In the genomic region with DNA sequence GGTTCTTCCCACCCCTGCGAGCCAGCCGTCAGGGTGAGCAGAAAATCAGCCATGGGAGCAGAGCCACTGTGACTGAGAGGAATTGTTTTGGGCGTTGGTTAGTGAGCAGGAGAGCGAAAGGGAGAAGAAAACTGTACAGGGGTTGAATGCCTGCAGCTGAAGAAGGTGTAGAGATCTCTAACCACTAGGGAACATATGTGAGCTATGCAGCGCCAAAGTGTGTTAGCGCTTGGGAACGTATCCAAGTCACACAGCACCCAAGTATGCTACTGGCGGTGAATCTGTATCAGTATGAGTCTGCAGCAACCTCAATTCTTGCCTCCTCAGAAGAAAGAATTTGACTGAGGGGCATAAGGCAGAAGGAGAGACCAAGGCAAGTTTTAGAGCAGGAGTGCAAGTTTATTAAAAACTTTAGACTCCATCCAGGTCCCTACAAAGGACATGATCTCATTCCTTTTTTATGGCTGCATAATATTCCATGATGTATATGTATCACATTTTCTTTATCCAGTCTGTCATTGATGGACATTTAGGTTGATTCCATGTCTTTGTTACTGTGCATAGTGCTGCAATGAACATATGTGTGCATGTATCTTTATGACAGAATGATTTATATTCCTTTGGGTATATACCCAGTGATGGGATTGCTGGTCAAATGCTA, we compare ENCODE assay signal across 7 cellular contexts. TPM values are rescaled to one million over a fixed set of nuclear protein-coding genes. Genes with fewer than 3 reads are reported as not detected.
DNase-seq lines count a peak whose midpoint lies in the region; ATAC-seq and TF ChIP-seq lines count a peak whose summit lies in the region.
"Not testable (repeated sequence)": the region's sequence is repeated elsewhere in the genome, so short reads cannot be mapped to it uniquely, and the experiment has no call there.

No MANE protein-coding gene starts in this region.

- H3K9me3 ChIP-seq in DOHH2 (ENCODE audit: control insufficient read depth, insufficient read depth, low read length); OCI-LY7 (ENCODE audit: low read length); body of pancreas; esophagus muscularis mucosa; neuronal stem cell (replicated peaks in 1 of 2; ENCODE audit: control insufficient read depth in 2 of 2, insufficient read depth in 1 of 2, low read depth in 1 of 2, low read length in 2 of 2); spleen: not testable (repeated sequence)

- H3K4me2 ChIP-seq in DOHH2 (ENCODE audit: low read length): peak overlapping the region; percentile 60
- H3K4me2 ChIP-seq in OCI-LY7 (ENCODE audit: low read length); neuronal stem cell (ENCODE audit: insufficient read depth, low read length, poor library complexity, severe bottlenecking): not testable (repeated sequence)

- H4K8ac ChIP-seq in neuronal stem cell (ENCODE audit: low read depth, low read length): not testable (repeated sequence)

- not testable (repeated sequence) for H2BK120ac ChIP-seq in neuronal stem cell (ENCODE audit: low read depth, low read length)

- H3K18ac ChIP-seq in neuronal stem cell (ENCODE audit: low read length): not testable (repeated sequence)

- H3F3A ChIP-seq in DOHH2 (ENCODE audit: control insufficient read depth, insufficient read depth): peaks cover 16% of the 10 kb centered on the region

- TF ChIP-seq CTCF in DOHH2 (IDR thresholded peaks at IDR 0.05; ENCODE audit: low read depth, low read length, poor library complexity, severe bottlenecking); OCI-LY7 (conservative IDR thresholded peaks at IDR 0.05; ENCODE audit: low read length); body of pancreas (IDR thresholded peaks at IDR 0.05); esophagus muscularis mucosa (IDR thresholded peaks at IDR 0.05); spleen (IDR thresholded peaks at IDR 0.05 in 8 of 11, conservative IDR thresholded peaks at IDR 0.05 in 3 of 11): not testable (repeated sequence)

- not testable (repeated sequence) for H3K27ac ChIP-seq in DOHH2 (ENCODE audit: low read depth, low read length); neuronal stem cell (replicated peaks; ENCODE audit: low read length)
- H3K27ac ChIP-seq in OCI-LY7 (ENCODE audit: low read depth, low read length, poor library complexity, severe bottlenecking) (peak overlapping the region; percentile 75), body of pancreas (peak overlapping the region; percentile 46 to 84 (median 82)), esophagus muscularis mucosa (replicated peaks in 1 of 4) (peak overlapping the region in 3 of 4 donors; percentile 21 to 38 (median 38)), spleen (peak overlapping the region in 5 of 8 donors; percentile 67 to 86 (median 77))

- not testable (repeated sequence) for H3K9ac ChIP-seq in neuronal stem cell (ENCODE audit: low read depth, low read length, poor library complexity)

- H2BK12ac ChIP-seq in neuronal stem cell (ENCODE audit: low read length): not testable (repeated sequence)

- peaks cover 48% of the 10 kb centered on the region for H3K4me1 ChIP-seq in DOHH2 (ENCODE audit: control insufficient read depth, low read length)
- H3K4me1 ChIP-seq in OCI-LY7 (ENCODE audit: insufficient read depth, low read length, poor library complexity, severe bottlenecking): peaks cover 56% of the 10 kb centered on the region
- peaks cover 31% of the 10 kb centered on the region for H3K4me1 ChIP-seq in body of pancreas
- H3K4me1 ChIP-seq in esophagus muscularis mucosa: peaks cover 24 to 29% (median 25%) of the 10 kb centered on the region in 4 donors
- H3K4me1 ChIP-seq in neuronal stem cell (ENCODE audit: control insufficient read depth in 2 of 2, insufficient read depth in 1 of 2, low read depth in 1 of 2, low read length in 2 of 2): not testable (repeated sequence)
- peaks cover 6 to 63% (median 50%) of the 10 kb centered on the region in 6 donors for H3K4me1 ChIP-seq in spleen

- WGBS in body of pancreas, 2 donors: 58 to 73% methylated on average over 8 of the region's 8 CpGs
- WGBS in esophagus muscularis mucosa: 93% methylated on average over 8 of the region's 8 CpGs
- WGBS in neuronal stem cell (ENCODE audit: extremely low coverage in 2 of 2, insufficient read length in 2 of 2, insufficient replicate concordance in 1 of 2), 2 donors: no CpG with 5 or more reads among the region's 8 CpGs
- 83 to 97% (median 92%) methylated on average over 8 of the region's 8 CpGs for WGBS in spleen, 5 donors

- not testable (repeated sequence) for H3K14ac ChIP-seq in neuronal stem cell (ENCODE audit: low read length)

- not testable (repeated sequence) for H2BK15ac ChIP-seq in neuronal stem cell (ENCODE audit: low read length)

- not testable (repeated sequence) for H4K20me1 ChIP-seq in DOHH2 (ENCODE audit: control insufficient read depth, insufficient read depth, low read depth, low read length); OCI-LY7 (ENCODE audit: insufficient read depth, low read length)

- H3K9me2 ChIP-seq in DOHH2 (replicated peaks; ENCODE audit: control insufficient read depth, low read length); OCI-LY7 (ENCODE audit: insufficient read depth, low read length): not testable (repeated sequence)

- not testable (repeated sequence) for TF ChIP-seq EP300 in esophagus muscularis mucosa (IDR thresholded peaks at IDR 0.05)

- ATAC-seq in body of pancreas: peak; percentile 9
- ATAC-seq in left colon: peak; percentile 64

- H3K36me3 ChIP-seq in DOHH2 (ENCODE audit: control insufficient read depth, low read length); OCI-LY7 (ENCODE audit: insufficient read depth, low read length); body of pancreas (replicated peaks in 1 of 2; ENCODE audit: insufficient read depth in 1 of 2, low read depth in 2 of 2); esophagus muscularis mucosa; neuronal stem cell (replicated peaks in 1 of 2; ENCODE audit: control insufficient read depth in 2 of 2, insufficient read depth in 2 of 2, low read length in 2 of 2); spleen: not testable (repeated sequence)

- H2AFZ ChIP-seq in OCI-LY7 (ENCODE audit: low read length); neuronal stem cell (ENCODE audit: low read length): not testable (repeated sequence)

- not testable (repeated sequence) for H2AK5ac ChIP-seq in neuronal stem cell (ENCODE audit: low read depth, low read length)

- CTCF ChIA-PET in OCI-LY7 (lab: Charles Lee; ENCODE audit: unreplicated experiment): not testable (repeated sequence)

- not testable (repeated sequence) for H2BK5ac ChIP-seq in neuronal stem cell (ENCODE audit: low read length)

- H3K79me1 ChIP-seq in neuronal stem cell (ENCODE audit: low read depth, low read length): not testable (repeated sequence)

- POLR2A ChIA-PET in OCI-LY7 (lab: Charles Lee): interaction anchor here (0.7 to 1.9 kb wide), 6 partner anchors 7 to 55 kb away, joined by 3 to 9 read pairs (median 4); no protein-coding TSS in a partner anchor

- intact Hi-C loops in OCI-LY7 (cut with micrococcal nuclease; ENCODE audit: unreplicated experiment); body of pancreas (cut with DNase I); esophagus muscularis mucosa (cut with DNase I); left colon (cut with DNase I, micrococcal nuclease); spleen (cut with DNase I; ENCODE audit: low total_unique reads): not testable (repeated sequence)

- BruUV-seq in OCI-LY7 (replicated peaks; lab: Mats Ljungman, UMichigan): not testable (repeated sequence)

- not testable (repeated sequence) for H3K4ac ChIP-seq in neuronal stem cell (ENCODE audit: low read length)

- DNase-seq in OCI-LY7 (ENCODE audit: low spot score); esophagus muscularis mucosa (ENCODE audit: extremely low spot score); neuronal stem cell (ENCODE audit: low spot score); spleen: not testable (repeated sequence)
- DNase-seq in body of pancreas: peak; percentile 17 to 55 (median 38)
- peak in 1 of 2 donors; percentile 40 for DNase-seq in left colon

- H4K91ac ChIP-seq in neuronal stem cell (ENCODE audit: low read depth, low read length, poor library complexity): not testable (repeated sequence)

- not testable (repeated sequence) for TF ChIP-seq POLR2A in body of pancreas (IDR thresholded peaks at IDR 0.05); esophagus muscularis mucosa (IDR thresholded peaks at IDR 0.05; ENCODE audit: low read depth); spleen (IDR thresholded peaks at IDR 0.05)

- H3K23ac ChIP-seq in neuronal stem cell (ENCODE audit: low read depth, low read length, poor library complexity): peak overlapping the region; percentile 44

- not testable (repeated sequence) for H3K4me3 ChIP-seq in DOHH2 (ENCODE audit: low read length); OCI-LY7 (ENCODE audit: low read depth, low read length, poor library complexity, severe bottlenecking); body of pancreas; esophagus muscularis mucosa; neuronal stem cell (ENCODE audit: low read length in 2 of 2)
- peak overlapping the region in 1 of 8 donors; percentile 25 for H3K4me3 ChIP-seq in spleen

- not testable (repeated sequence) for H3K79me2 ChIP-seq in DOHH2 (ENCODE audit: control insufficient read depth, low read length); OCI-LY7 (ENCODE audit: insufficient read depth, low read depth, low read length)

- H3K27me3 ChIP-seq in DOHH2 (ENCODE audit: control insufficient read depth, low read length); body of pancreas; esophagus muscularis mucosa; neuronal stem cell (ENCODE audit: control insufficient read depth in 3 of 3, insufficient read depth in 3 of 3, low read depth in 1 of 3, low read length in 3 of 3); spleen (replicated peaks in 1 of 7): not testable (repeated sequence)

RNA-seq across cellular contexts. Expression of a gene that starts 19.7 kb away (rescaled TPM):
- total RNA-seq in OCI-LY7 (2014; rRNA removed; shearing (Covaris generic)): 158 and 228 TPM in 2 replicates
- total RNA-seq in OCI-LY7 (2022) (332 and 359 TPM in 2 replicates), body of pancreas (10 to 100 TPM; 71.2 to 80.7 TPM), esophagus muscularis mucosa (100 to 1,000 TPM; 179 to 311 (median 219) TPM), left colon (100 to 1,000 TPM; 146 to 159 TPM), spleen (100 to 1,000 TPM; 293 to 392 (median 319) TPM)
- polyA plus RNA-seq in neuronal stem cell (2013, experiment 1 of 2): 90.5 TPM
- polyA plus RNA-seq in neuronal stem cell (2013, experiment 2 of 2): 93.4 TPM
- 10 to 100 TPM; 36.2 to 72.3 (median 52.9) TPM for polyA plus RNA-seq in spleen

RNA-seq across cellular contexts. Expression of a gene that starts 35.2 kb away (rescaled TPM):
- 31.7 and 34.4 TPM in 2 replicates for total RNA-seq in OCI-LY7 (2014; rRNA removed; shearing (Covaris generic))
- 43.5 and 59.2 TPM in 2 replicates for total RNA-seq in OCI-LY7 (2022)
- 10 to 100 TPM; 20.5 to 22.4 TPM for total RNA-seq in body of pancreas
- 10 to 100 TPM; 27.0 to 59.4 (median 43.5) TPM for total RNA-seq in esophagus muscularis mucosa
- total RNA-seq in left colon: 10 to 100 TPM; 78.3 to 95.3 TPM
- polyA plus RNA-seq in neuronal stem cell (2013, experiment 1 of 2): 16.5 TPM
- polyA plus RNA-seq in neuronal stem cell (2013, experiment 2 of 2): 15.9 TPM
- total RNA-seq in spleen: 10 to 100 TPM; 23.6 to 38.3 (median 27.8) TPM
- 1 to 10 TPM; 7.2 to 9.5 (median 7.7) TPM for polyA plus RNA-seq in spleen
